In genomic region chr1:225780134-225780533, GRCh38 we compare ENCODE assay signal across 12 cellular contexts. TPM values are rescaled to one million over a fixed set of nuclear protein-coding genes. Genes with fewer than 3 reads are reported as not detected.
DNase-seq lines count a peak whose midpoint lies in the region; ATAC-seq, FAIRE-seq and TF ChIP-seq lines count a peak whose summit lies in the region.
"Had no signal": no experiment of that assay in that cellular context is flagged by ENCODE, and none has a peak within 500 bp of the region (broad histone marks: within the 10 kb centered on the region; RNA-seq: fewer than 3 reads in every experiment).

No MANE protein-coding gene starts in this region.

- no peak for DNase-seq in CD4-positive, alpha-beta T cell
- no peak for DNase-seq in activated T-helper 1 cell treated with anti-CD3 and anti-CD28 coated beads, Interleukin-12 subunit alpha, Interleukin-12 subunit beta, Interleukin-2, Interleukin-4 antibody, amounts not matched to agents 30 ng/mL and 10 ng/mL and 1 ng/mL, durations not matched to agents 14 hours and 24 hours and 36 hours (ENCODE audit: low spot score)
- DNase-seq in naive thymus-derived CD8-positive, alpha-beta T cell: no peak
- DNase-seq in GM12891 (ENCODE audit: insufficient read length, low spot score): no peak
- no peak for DNase-seq in activated effector memory CD4-positive, alpha-beta T cell treated with Interleukin-2 at 50 U/mL for 16 hours
- DNase-seq: amniotic stem cell; effector CD4-positive, alpha-beta T cell; NCI-H1092; NCI-H526; SJCRH30 had no signal

- H3K27me3 Mint-ChIP-seq in CD4-positive, alpha-beta T cell: no peaks in the 10 kb centered on the region
- no peaks in the 10 kb centered on the region for H3K27me3 Mint-ChIP-seq in activated T-helper 1 cell treated with anti-CD3 and anti-CD28 coated beads, Interleukin-12 subunit alpha, Interleukin-12 subunit beta, Interleukin-2, Interleukin-4 antibody, amounts not matched to agents 30 ng/mL and 10 ng/mL and 1 ng/mL, durations not matched to agents 14 hours and 24 hours and 36 hours (ENCODE audit: insufficient read depth)
- no peaks in the 10 kb centered on the region for H3K27me3 Mint-ChIP-seq in naive thymus-derived CD8-positive, alpha-beta T cell

- FAIRE-seq in GM12891 (lab: Jason Lieb, UNC): no peak

- H3K4me1 Mint-ChIP-seq in CD4-positive, alpha-beta T cell (ENCODE audit: low read depth): peaks cover 27% of the 10 kb centered on the region
- peaks cover 38% of the 10 kb centered on the region for H3K4me1 Mint-ChIP-seq in activated T-helper 1 cell treated with anti-CD3 and anti-CD28 coated beads, Interleukin-12 subunit alpha, Interleukin-12 subunit beta, Interleukin-2, Interleukin-4 antibody, amounts not matched to agents 30 ng/mL and 10 ng/mL and 1 ng/mL, durations not matched to agents 14 hours and 24 hours and 36 hours (ENCODE audit: low read depth)
- peaks cover 17 to 52% (median 45%) of the 10 kb centered on the region in 4 donors for H3K4me1 Mint-ChIP-seq in naive thymus-derived CD8-positive, alpha-beta T cell

- H3K36me3 Mint-ChIP-seq in CD4-positive, alpha-beta T cell (ENCODE audit: low read depth): peaks cover 42% of the 10 kb centered on the region
- H3K36me3 Mint-ChIP-seq in activated T-helper 1 cell treated with anti-CD3 and anti-CD28 coated beads, Interleukin-12 subunit alpha, Interleukin-12 subunit beta, Interleukin-2, Interleukin-4 antibody, amounts not matched to agents 30 ng/mL and 10 ng/mL and 1 ng/mL, durations not matched to agents 14 hours and 24 hours and 36 hours (ENCODE audit: low read depth): peaks cover 24% of the 10 kb centered on the region
- H3K36me3 Mint-ChIP-seq in naive thymus-derived CD8-positive, alpha-beta T cell: peaks cover 5 to 48% (median 15%) of the 10 kb centered on the region in 3 donors

- intact Hi-C loops in CD4-positive, alpha-beta T cell (cut with DNase I, micrococcal nuclease): no loop called here
- intact Hi-C loops in activated T-helper 1 cell treated with anti-CD3 and anti-CD28 coated beads, Interleukin-12 subunit alpha, Interleukin-12 subunit beta, Interleukin-2, Interleukin-4 antibody, amounts not matched to agents 30 ng/mL and 10 ng/mL and 1 ng/mL, durations not matched to agents 14 hours and 24 hours and 36 hours (cut with micrococcal nuclease): loop anchor here (10.0 kb wide), 1 partner anchor 1345 kb away; the partner anchor contains the start of gene WDR26

- ATAC-seq in CD4-positive, alpha-beta T cell (ENCODE audit: poor library complexity): no peak
- no peak for ATAC-seq in naive thymus-derived CD8-positive, alpha-beta T cell
- no peak for ATAC-seq in HG03045 (IDR thresholded peaks at IDR 0.05; ENCODE audit: unreplicated experiment)

- TF ChIP-seq POLR2A in GM12891 (IDR thresholded peaks at IDR 0.05; ENCODE audit: low read depth, low read length): no peak

- peak overlapping the region; percentile 49 for H3K4me3 Mint-ChIP-seq in CD4-positive, alpha-beta T cell
- peak overlapping the region; percentile 44 for H3K4me3 Mint-ChIP-seq in activated T-helper 1 cell treated with anti-CD3 and anti-CD28 coated beads, Interleukin-12 subunit alpha, Interleukin-12 subunit beta, Interleukin-2, Interleukin-4 antibody, amounts not matched to agents 30 ng/mL and 10 ng/mL and 1 ng/mL, durations not matched to agents 14 hours and 24 hours and 36 hours
- peak overlapping the region in 8 of 10 donors; percentile 50 to 79 (median 62) for H3K4me3 Mint-ChIP-seq in naive thymus-derived CD8-positive, alpha-beta T cell

- no peak for TF ChIP-seq CTCF in CD4-positive, alpha-beta T cell (IDR thresholded peaks at IDR 0.05)

- H3K27ac ChIP-seq in CD4-positive, alpha-beta T cell (ENCODE audit: low read depth, low read length): no peak overlapping the region
- H3K27ac ChIP-seq: SJCRH30 had no signal

- H3K27ac Mint-ChIP-seq in CD4-positive, alpha-beta T cell: no peak overlapping the region
- no peak overlapping the region for H3K27ac Mint-ChIP-seq in activated T-helper 1 cell treated with anti-CD3 and anti-CD28 coated beads, Interleukin-12 subunit alpha, Interleukin-12 subunit beta, Interleukin-2, Interleukin-4 antibody, amounts not matched to agents 30 ng/mL and 10 ng/mL and 1 ng/mL, durations not matched to agents 14 hours and 24 hours and 36 hours
- H3K27ac Mint-ChIP-seq in naive thymus-derived CD8-positive, alpha-beta T cell: peak overlapping the region in 8 of 10 donors; percentile 36 to 82 (median 72)

- H3K9me3 Mint-ChIP-seq in CD4-positive, alpha-beta T cell: no peaks in the 10 kb centered on the region
- no peaks in the 10 kb centered on the region for H3K9me3 Mint-ChIP-seq in activated T-helper 1 cell treated with anti-CD3 and anti-CD28 coated beads, Interleukin-12 subunit alpha, Interleukin-12 subunit beta, Interleukin-2, Interleukin-4 antibody, amounts not matched to agents 30 ng/mL and 10 ng/mL and 1 ng/mL, durations not matched to agents 14 hours and 24 hours and 36 hours
- peaks cover 0 to 2% (median 0%) of the 10 kb centered on the region in 9 donors for H3K9me3 Mint-ChIP-seq in naive thymus-derived CD8-positive, alpha-beta T cell

- peak overlapping the region; percentile 22; the same call in 1 of the 2 replicates for H3K4me3 ChIP-seq in GM08714 (ENCODE audit: low read length)

- CTCF ChIA-PET in CD4-positive, alpha-beta T cell (lab: Charles Lee): no interaction called here

- no peaks in the 10 kb centered on the region for H3K27me3 ChIP-seq in CD4-positive, alpha-beta T cell (ENCODE audit: control insufficient read depth, insufficient read depth, low read length)
- H3K27me3 ChIP-seq: SJCRH30 had no signal

- POLR2A ChIA-PET in CD4-positive, alpha-beta T cell (lab: Charles Lee): interaction anchor here (3.3 to 4.4 kb wide), 3 partner anchors 12 to 143 kb away, joined by 34 to 54 read pairs (median 42); partner anchors contain the start of genes EPHX1 and PYCR2
- POLR2A ChIA-PET in naive thymus-derived CD8-positive, alpha-beta T cell (lab: Charles Lee): interaction anchor here (0.6 to 3.8 kb wide), 13 partner anchors 10 to 224 kb away, joined by 3 to 43 read pairs (median 6); partner anchors contain the start of genes EPHX1, PYCR2 and TMEM63A

- H3K9me3 ChIP-seq in CD4-positive, alpha-beta T cell (ENCODE audit: control insufficient read depth, low read length): no peaks in the 10 kb centered on the region
- H3K9me3 ChIP-seq: SJCRH30 had no signal

TF ChIP-seq in GM12891, 5 proteins besides CTCF, POLR2A, EP300 and RAD21:
- TF ChIP-seq TAF1 (IDR thresholded peaks at IDR 0.05; ENCODE audit: low read depth, low read length): no peak
- no peak for TF ChIP-seq PAX5 (IDR thresholded peaks at IDR 0.05; ENCODE audit: insufficient read depth, low read length, severe bottlenecking)
- TF ChIP-seq SPI1 (IDR thresholded peaks at IDR 0.05; ENCODE audit: low read depth, low read length): no peak
- TF ChIP-seq POU2F2 (IDR thresholded peaks at IDR 0.05; ENCODE audit: low read depth, low read length): no peak
- TF ChIP-seq POLR2AphosphoS5 (IDR thresholded peaks at IDR 0.05; ENCODE audit: low read depth, low read length): no peak; the same call in 1 of the 2 replicates

RNA-seq across cellular contexts. Expression of gene SRP9, which starts 2.5 kb away (rescaled TPM):
- total RNA-seq in CD4-positive, alpha-beta T cell: 10 to 100 TPM; 63.7 to 69.8 TPM
- 230 and 233 TPM in 2 replicates for total RNA-seq in activated T-helper 1 cell treated with anti-CD3 and anti-CD28 coated beads, Interleukin-12 subunit alpha, Interleukin-12 subunit beta, Interleukin-2, Interleukin-4 antibody, amounts not matched to agents 30 ng/mL and 10 ng/mL and 1 ng/mL, durations not matched to agents 14 hours and 24 hours and 36 hours
- 100 to 1,000 TPM; 168 to 181 TPM for total RNA-seq in naive thymus-derived CD8-positive, alpha-beta T cell
- 100 to 1,000 TPM; 273 to 350 (median 288) TPM for polyA plus RNA-seq in naive thymus-derived CD8-positive, alpha-beta T cell
- polyA plus RNA-seq in GM12891 (2012; ENCODE audit: low read depth, missing spikeins): 213 TPM

RNA-seq across cellular contexts. Expression of gene EPHX1, which starts 29.8 kb away (rescaled TPM):
- under 1 TPM; 0.34 to 0.47 TPM for total RNA-seq in CD4-positive, alpha-beta T cell
- 1.0 and 1.6 TPM in 2 replicates for total RNA-seq in activated T-helper 1 cell treated with anti-CD3 and anti-CD28 coated beads, Interleukin-12 subunit alpha, Interleukin-12 subunit beta, Interleukin-2, Interleukin-4 antibody, amounts not matched to agents 30 ng/mL and 10 ng/mL and 1 ng/mL, durations not matched to agents 14 hours and 24 hours and 36 hours
- 1 to 10 TPM; 5.4 to 5.9 TPM for total RNA-seq in naive thymus-derived CD8-positive, alpha-beta T cell
- polyA plus RNA-seq in naive thymus-derived CD8-positive, alpha-beta T cell: 1 to 10 TPM; 1.6 to 2.8 (median 2.0) TPM
- polyA plus RNA-seq in GM12891 (2012; ENCODE audit: low read depth, missing spikeins): 1.1 TPM

Comparison
In these comparisons a context has a peak if more than half of its experiments do, and no peak if none do; other contexts are left out.
1. H3K27ac Mint-ChIP-seq: peak in naive thymus-derived CD8-positive, alpha-beta T cell (8 of 10); none in CD4-positive, alpha-beta T cell (single experiment) and activated T-helper 1 cell treated with anti-CD3 and anti-CD28 coated beads, Interleukin-12 subunit alpha, Interleukin-12 subunit beta, Interleukin-2, Interleukin-4 antibody, amounts not matched to agents 30 ng/mL and 10 ng/mL and 1 ng/mL, durations not matched to agents 14 hours and 24 hours and 36 hours (single experiment).
2. Peak in every context shown above with its lines, with median percentiles within 50 percentile points of each other: H3K4me3 Mint-ChIP-seq.